Comparison of ENCODE assay signal across 1 cellular context in the genomic region with DNA sequence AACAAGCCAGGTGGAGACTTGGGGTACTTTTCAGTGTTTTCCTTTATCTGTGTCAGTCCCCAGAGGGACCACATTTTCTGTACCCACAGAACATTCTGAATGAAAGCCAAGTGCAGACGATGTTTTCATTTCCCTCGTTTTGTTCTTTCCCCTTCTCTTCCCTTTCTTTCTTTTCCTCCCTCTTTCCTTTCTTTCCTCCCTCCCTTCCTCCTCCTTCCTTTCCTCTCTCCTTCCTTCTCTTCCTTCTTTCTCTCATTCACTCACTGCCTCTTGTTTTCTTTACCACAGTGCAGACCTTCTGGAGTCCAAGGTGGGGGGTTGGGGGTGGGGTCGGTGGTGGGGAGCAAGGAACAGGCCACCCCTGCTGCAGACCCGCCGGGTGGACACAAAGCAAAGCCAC.
TF ChIP-seq lines count a peak whose summit lies in the region.

No MANE protein-coding gene starts in this region.

TF ChIP-seq in GM23338, 12 proteins besides CTCF, POLR2A, EP300 and RAD21 (continued from another document):
- TF ChIP-seq, protein P1, sequence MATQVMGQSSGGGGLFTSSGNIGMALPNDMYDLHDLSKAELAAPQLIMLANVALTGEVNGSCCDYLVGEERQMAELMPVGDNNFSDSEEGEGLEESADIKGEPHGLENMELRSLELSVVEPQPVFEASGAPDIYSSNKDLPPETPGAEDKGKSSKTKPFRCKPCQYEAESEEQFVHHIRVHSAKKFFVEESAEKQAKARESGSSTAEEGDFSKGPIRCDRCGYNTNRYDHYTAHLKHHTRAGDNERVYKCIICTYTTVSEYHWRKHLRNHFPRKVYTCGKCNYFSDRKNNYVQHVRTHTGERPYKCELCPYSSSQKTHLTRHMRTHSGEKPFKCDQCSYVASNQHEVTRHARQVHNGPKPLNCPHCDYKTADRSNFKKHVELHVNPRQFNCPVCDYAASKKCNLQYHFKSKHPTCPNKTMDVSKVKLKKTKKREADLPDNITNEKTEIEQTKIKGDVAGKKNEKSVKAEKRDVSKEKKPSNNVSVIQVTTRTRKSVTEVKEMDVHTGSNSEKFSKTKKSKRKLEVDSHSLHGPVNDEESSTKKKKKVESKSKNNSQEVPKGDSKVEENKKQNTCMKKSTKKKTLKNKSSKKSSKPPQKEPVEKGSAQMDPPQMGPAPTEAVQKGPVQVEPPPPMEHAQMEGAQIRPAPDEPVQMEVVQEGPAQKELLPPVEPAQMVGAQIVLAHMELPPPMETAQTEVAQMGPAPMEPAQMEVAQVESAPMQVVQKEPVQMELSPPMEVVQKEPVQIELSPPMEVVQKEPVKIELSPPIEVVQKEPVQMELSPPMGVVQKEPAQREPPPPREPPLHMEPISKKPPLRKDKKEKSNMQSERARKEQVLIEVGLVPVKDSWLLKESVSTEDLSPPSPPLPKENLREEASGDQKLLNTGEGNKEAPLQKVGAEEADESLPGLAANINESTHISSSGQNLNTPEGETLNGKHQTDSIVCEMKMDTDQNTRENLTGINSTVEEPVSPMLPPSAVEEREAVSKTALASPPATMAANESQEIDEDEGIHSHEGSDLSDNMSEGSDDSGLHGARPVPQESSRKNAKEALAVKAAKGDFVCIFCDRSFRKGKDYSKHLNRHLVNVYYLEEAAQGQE (IDR thresholded peaks at IDR 0.05; ENCODE audit: unreplicated experiment) = no peak
- no peak for TF ChIP-seq ZNF114 (CRISPR knock-in tag; IDR thresholded peaks at IDR 0.05)
